Comparison of ENCODE assay signal across 18 cellular contexts in the genomic region with DNA sequence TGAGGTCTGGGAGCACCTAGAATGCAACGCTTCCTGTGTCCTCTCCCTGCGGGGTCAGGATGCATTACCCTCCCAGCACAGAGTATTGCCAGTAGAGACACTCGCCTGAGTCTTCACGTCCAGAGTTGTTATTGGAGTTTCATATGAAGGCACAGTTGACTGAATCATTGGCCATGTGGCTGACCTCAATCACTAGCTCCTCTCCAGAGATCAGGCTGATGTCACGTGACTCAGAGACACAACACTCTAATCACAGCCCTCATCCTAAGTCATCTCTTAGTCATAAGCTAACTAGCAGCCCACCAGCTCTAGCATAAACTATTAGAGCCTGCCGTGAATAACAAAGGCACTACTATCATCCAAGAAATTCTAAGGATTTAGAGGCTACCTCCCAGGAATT.
DNase-seq lines count a peak whose midpoint lies in the region; FAIRE-seq and TF ChIP-seq lines count a peak whose summit lies in the region.
"Had no signal": no experiment of that assay in that cellular context is flagged by ENCODE, and none has a peak within 500 bp of the region (broad histone marks: within the 10 kb centered on the region; RNA-seq: fewer than 3 reads in every experiment).

No MANE protein-coding gene starts in this region.

- TF ChIP-seq CTCF in bronchial epithelial cell (IDR thresholded peaks at IDR 0.05; ENCODE audit: insufficient read depth, low read length, severe bottlenecking) (no peak), WERI-Rb-1 (IDR thresholded peaks at IDR 0.05; ENCODE audit: low read depth, low read length) (no peak), ascending aorta (IDR thresholded peaks at IDR 0.05) (no peak)

- H3K9me3 ChIP-seq in MG63 (no peaks in the 10 kb centered on the region), WERI-Rb-1 (ENCODE audit: severe bottlenecking) (no peaks in the 10 kb centered on the region), ascending aorta (no peaks in the 10 kb centered on the region)
- H3K9me3 ChIP-seq: thyroid gland had no signal

- no peaks in the 10 kb centered on the region for H3K4me1 ChIP-seq in ascending aorta
- H3K4me1 ChIP-seq: thyroid gland had no signal

- H3K27me3 ChIP-seq in MG63 (no peaks in the 10 kb centered on the region), bronchial epithelial cell (ENCODE audit: control insufficient read depth, insufficient read depth, low read length) (no peaks in the 10 kb centered on the region), WERI-Rb-1 (ENCODE audit: insufficient read depth, low read depth, severe bottlenecking) (no peaks in the 10 kb centered on the region), ascending aorta (no peaks in the 10 kb centered on the region)
- H3K27me3 ChIP-seq: thyroid gland had no signal

- H3K4me3 ChIP-seq in MG63 = no peak overlapping the region
- H3K4me3 ChIP-seq in bronchial epithelial cell (ENCODE audit: low read depth, low read length) = no peak overlapping the region
- H3K4me3 ChIP-seq in WERI-Rb-1 (ENCODE audit: low read depth, low read length) = no peak overlapping the region
- H3K4me3 ChIP-seq in ascending aorta = no peak overlapping the region
- H3K4me3 ChIP-seq: lung, thyroid gland had no signal

- intact Hi-C loops in ascending aorta (cut with DNase I) = no loop called here

- H3K36me3 ChIP-seq in MG63 = no peaks in the 10 kb centered on the region; the same call in 1 of the 2 replicates
- no peaks in the 10 kb centered on the region for H3K36me3 ChIP-seq in bronchial epithelial cell (ENCODE audit: control insufficient read depth, insufficient read depth, low read length)
- no peaks in the 10 kb centered on the region for H3K36me3 ChIP-seq in WERI-Rb-1
- H3K36me3 ChIP-seq in ascending aorta = no peaks in the 10 kb centered on the region
- H3K36me3 ChIP-seq: thyroid gland had no signal

- FAIRE-seq in bronchial epithelial cell (lab: Jason Lieb, UNC) = peak; percentile 52

- H3K27ac ChIP-seq in WERI-Rb-1 (no peak overlapping the region), ascending aorta (no peak overlapping the region)
- H3K27ac ChIP-seq: epithelial cell of prostate, thyroid gland had no signal

- peak; percentile 92 for DNase-seq in COLO829 (ENCODE audit: low spot score)
- DNase-seq in MG63 = peak; percentile 72
- DNase-seq in bronchial epithelial cell (ENCODE audit: low read depth) = peak; percentile 58
- peak; percentile 95 for DNase-seq in kidney tubule cell (ENCODE audit: low spot score)
- DNase-seq in WERI-Rb-1 = no peak
- DNase-seq in ascending aorta (ENCODE audit: low spot score in 2 of 2) = no peak
- no peak for DNase-seq in GF-D8 (lab: John Stamatoyannopoulos, UW)
- DNase-seq in activated naive CD4-positive, alpha-beta T cell treated with anti-CD3 and anti-CD28 coated beads, Interleukin-2, amount 50 U/mL, for 16 hours = no peak
- DNase-seq: activated naive CD4-positive, alpha-beta T cell treated with anti-CD3 and anti-CD28 coated beads for 36 hours; CD4-positive, CD25-positive, alpha-beta regulatory T cell; cerebellar nuclear complex; NCI-H1417; NCI-H345; nephron progenitor cell; stimulated activated CD8-positive, alpha-beta memory T cell treated with anti-CD3 and anti-CD28 coated beads, Interleukin-4, amount 100 ng/mL, for 48 hours; thyroid gland had no signal

Comparison
In these comparisons a context has a peak if more than half of its experiments do, and no peak if none do; other contexts are left out.
1. DNase-seq: peak in COLO829 (single experiment), MG63 (single experiment), bronchial epithelial cell (single experiment) and kidney tubule cell (single experiment); none in WERI-Rb-1 (single experiment), ascending aorta (0 of 2), GF-D8 (single experiment) and activated naive CD4-positive, alpha-beta T cell treated with anti-CD3 and anti-CD28 coated beads, Interleukin-2, amount 50 U/mL, for 16 hours (single experiment).